1 cellular context compared by ENCODE assay signal in genomic region chr12:43805149-43805856, GRCh38.
TF ChIP-seq lines count a peak whose summit lies in the region.

No MANE protein-coding gene starts in this region.

TF ChIP-seq in GM12878, 131 proteins besides CTCF, POLR2A, EP300 and RAD21:
- TF ChIP-seq ZBTB40 (IDR thresholded peaks at IDR 0.05; ENCODE audit: borderline replicate concordance) (peak; percentile 40; the same call in 1 of the 2 replicates), RBBP5 (conservative IDR thresholded peaks at IDR 0.05) (no peak), BHLHE40 (IDR thresholded peaks at IDR 0.05; ENCODE audit: borderline replicate concordance in 1 of 2, low read depth in 2 of 2, low read length in 1 of 2) (no peak), IKZF1 (conservative IDR thresholded peaks at IDR 0.05) (no peak), CUX1 (IDR thresholded peaks at IDR 0.05; ENCODE audit: insufficient replicate concordance, low read depth, low read length) (no peak), RELB (IDR thresholded peaks at IDR 0.05; ENCODE audit: low read depth) (no peak), NR2C1 (IDR thresholded peaks at IDR 0.05) (no peak), DPF2 (IDR thresholded peaks at IDR 0.05) (no peak), PAX5 (IDR thresholded peaks at IDR 0.05; ENCODE audit: borderline replicate concordance, low read depth, low read length) (no peak), FOXK2 (IDR thresholded peaks at IDR 0.05) (no peak), MLLT1 (IDR thresholded peaks at IDR 0.05) (peak; percentile 96), ZNF217 (IDR thresholded peaks at IDR 0.05) (no peak)
TF ChIP-seq in GM12878: peak in this region for 2.
